14 cellular contexts compared by ENCODE assay signal in the genomic region with DNA sequence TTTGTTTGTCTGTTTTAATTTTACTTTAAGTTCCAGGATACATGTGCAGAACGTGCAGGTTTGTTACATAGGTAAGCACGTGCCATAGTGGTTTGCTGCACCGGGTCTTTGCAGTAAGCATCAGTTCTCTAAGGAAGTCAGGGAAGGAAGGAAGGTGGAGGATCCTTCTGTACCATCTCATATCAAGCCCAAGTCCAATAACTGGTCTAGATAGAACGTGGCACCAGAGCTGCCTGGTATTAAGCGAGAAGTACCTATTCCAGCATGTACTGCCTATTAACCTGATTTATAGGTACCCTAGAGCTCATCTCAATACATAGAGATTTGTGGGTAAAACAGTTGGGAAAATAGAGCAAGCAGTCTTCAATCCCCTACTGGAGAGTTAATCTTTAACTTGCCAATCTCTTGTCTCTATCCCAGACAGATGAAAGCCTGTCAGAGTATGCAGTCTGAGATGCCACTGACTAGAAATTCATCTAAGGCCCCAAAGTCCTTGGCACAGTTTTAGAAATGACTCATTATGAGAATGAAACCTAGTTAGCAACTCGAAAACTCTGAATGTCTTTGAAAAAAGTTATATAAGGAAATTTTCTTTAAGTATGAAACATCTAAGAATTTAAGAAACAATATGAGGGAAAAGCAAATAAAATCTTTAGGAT.
DNase-seq lines count a peak whose midpoint lies in the region; ATAC-seq and TF ChIP-seq lines count a peak whose summit lies in the region.
"Had no signal": no experiment of that assay in that cellular context is flagged by ENCODE, and none has a peak within 500 bp of the region (broad histone marks: within the 10 kb centered on the region; RNA-seq: fewer than 3 reads in every experiment).

No MANE protein-coding gene starts in this region.

- ATAC-seq in GM18858 (IDR thresholded peaks at IDR 0.05; ENCODE audit: unreplicated experiment) = peak; percentile 89
- ATAC-seq in HG02588 (IDR thresholded peaks at IDR 0.05; ENCODE audit: unreplicated experiment) = peak; percentile 58
- ATAC-seq: natural killer cell treated with Interleukin-12 subunit alpha and Interleukin-12 subunit beta and Interleukin-15 and Interleukin-18, amount 100 ng/mL, for 72 hours had no signal

- H3K4me3 ChIP-seq in MM.1S (ENCODE audit: low read length) (no peak overlapping the region), kidney epithelial cell (ENCODE audit: low read depth, low read length) (no peak overlapping the region)

- no peaks in the 10 kb centered on the region for H3K9me2 ChIP-seq in MM.1S (replicated peaks; ENCODE audit: insufficient read depth, low read length)
- H3K9me2 ChIP-seq: SK-N-SH had no signal

- no peak overlapping the region for H3K9ac ChIP-seq in MM.1S (ENCODE audit: low read length)
- H3K9ac ChIP-seq: SK-N-SH had no signal

- H3K4me2 ChIP-seq in MM.1S (ENCODE audit: low read depth, low read length) = peak overlapping the region; percentile 12; the same call in 1 of the 2 replicates
- H3K4me2 ChIP-seq: SK-N-SH had no signal

- H3K4me1 ChIP-seq in MM.1S (ENCODE audit: low read length) = peaks cover 20% of the 10 kb centered on the region

- H3K27ac ChIP-seq in MM.1S (ENCODE audit: low read length) = peak overlapping the region; percentile 28; the same call in 1 of the 2 replicates

- H4K20me1 ChIP-seq in MM.1S (ENCODE audit: insufficient read depth, low read length) = no peaks in the 10 kb centered on the region

- H3K27me3 ChIP-seq in MM.1S (replicated peaks; ENCODE audit: insufficient read depth, low read length) = no peaks in the 10 kb centered on the region
- H3K27me3 ChIP-seq in kidney epithelial cell (ENCODE audit: control insufficient read depth, insufficient read depth, low read length) = no peaks in the 10 kb centered on the region

- no peaks in the 10 kb centered on the region for H3K9me3 ChIP-seq in MM.1S (replicated peaks; ENCODE audit: insufficient read depth, low read length)
- H3K9me3 ChIP-seq: SK-N-SH had no signal

- TF ChIP-seq CTCF in MM.1S (IDR thresholded peaks at IDR 0.05; ENCODE audit: low read length) (no peak), kidney epithelial cell (IDR thresholded peaks at IDR 0.05; ENCODE audit: insufficient read depth, low read length, poor library complexity, severe bottlenecking) (no peak)

- H2AFZ ChIP-seq in MM.1S (ENCODE audit: low read length) = no peak overlapping the region

- H3F3A ChIP-seq in MM.1S (ENCODE audit: insufficient read depth, low read length) = peaks cover 8% of the 10 kb centered on the region; the same call in 1 of the 2 replicates

- DNase-seq in MM.1S = peak; percentile 76
- peak; percentile 35 for DNase-seq in kidney epithelial cell (ENCODE audit: low read depth)
- DNase-seq in amygdala (lab: John Stamatoyannopoulos, UW) = no peak
- DNase-seq in SHP77 (lab: John Stamatoyannopoulos, UW) = no peak
- DNase-seq in activated naive CD4-positive, alpha-beta T cell treated with anti-CD3 and anti-CD28 coated beads, Interleukin-2, amount 50 U/mL, for 16 hours = no peak
- DNase-seq in stimulated activated CD4-positive, alpha-beta T cell treated with anti-CD3 and anti-CD28 coated beads, Interleukin-4, amount 100 ng/mL, for 4 hours = no peak
- DNase-seq: caudate nucleus; CD4-positive, alpha-beta memory T cell; NCI-H526; SK-N-SH; small intestine had no signal

- H3K36me3 ChIP-seq in MM.1S (replicated peaks; ENCODE audit: insufficient read depth, low read length) = no peaks in the 10 kb centered on the region
- H3K36me3 ChIP-seq in kidney epithelial cell (ENCODE audit: control insufficient read depth, insufficient read depth, low read length) = no peaks in the 10 kb centered on the region

- no peaks in the 10 kb centered on the region for H3K79me2 ChIP-seq in MM.1S (ENCODE audit: low read length)

Comparison
In these comparisons a context has a peak if more than half of its experiments do, and no peak if none do; other contexts are left out.
1. DNase-seq: peak in MM.1S (single experiment) and kidney epithelial cell (single experiment); none in amygdala (0 of 56), SHP77 (0 of 2), activated naive CD4-positive, alpha-beta T cell treated with anti-CD3 and anti-CD28 coated beads, Interleukin-2, amount 50 U/mL, for 16 hours (single experiment) and stimulated activated CD4-positive, alpha-beta T cell treated with anti-CD3 and anti-CD28 coated beads, Interleukin-4, amount 100 ng/mL, for 4 hours (0 of 2).